Comparison of ENCODE assay signal across 7 cellular contexts in the genomic region with DNA sequence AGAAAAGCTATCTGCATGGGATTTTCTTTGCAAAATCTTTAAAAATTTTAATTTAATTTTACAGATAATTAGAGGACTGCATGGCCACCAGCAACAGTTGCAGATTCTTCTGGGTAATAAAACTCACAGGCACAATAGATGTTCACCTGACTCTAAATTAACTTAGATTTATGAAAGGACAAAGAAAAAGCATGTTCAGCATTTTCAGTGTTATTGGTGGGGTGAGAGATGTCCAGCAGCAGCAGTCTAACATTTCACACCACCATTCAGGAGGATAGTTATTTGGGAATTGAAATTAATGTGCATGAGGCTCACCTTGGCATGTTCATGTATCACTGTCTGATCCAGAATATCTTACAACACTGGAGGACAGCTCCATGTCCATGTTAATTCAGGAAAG.
"Had no signal": no experiment of that assay in that cellular context is flagged by ENCODE, and none has a peak within 500 bp of the region (broad histone marks: within the 10 kb centered on the region; RNA-seq: fewer than 3 reads in every experiment).

No MANE protein-coding gene starts in this region.

- FAIRE-seq: G401.6, GM12878, GM12891, GM12892, GM18507, GM19239 had no signal

- DNase-seq: GDM1 had no signal

- ATAC-seq: GM12878 had no signal

- H3K4me3 ChIP-seq: GM12878 had no signal
